ENCODE assay signal across 10 cellular contexts in the genomic region with DNA sequence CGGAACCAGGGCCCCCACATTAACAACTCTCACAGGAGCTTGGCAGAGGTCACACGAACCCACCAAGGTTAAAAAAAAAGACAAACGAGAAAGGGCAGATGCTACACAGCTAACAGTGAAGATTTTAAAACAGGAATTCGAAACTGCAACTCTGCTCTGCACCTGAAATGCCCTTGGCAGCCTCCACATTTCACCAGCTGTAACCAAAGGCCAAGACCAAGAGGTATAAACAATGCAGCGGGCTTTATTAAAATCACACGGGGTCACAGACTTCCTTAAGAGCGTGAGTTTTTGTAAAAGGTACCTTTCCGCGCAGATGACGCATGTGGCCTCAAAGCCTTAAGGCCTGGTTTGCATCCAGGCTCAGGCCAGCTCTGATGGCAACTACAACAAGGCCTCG.
DNase-seq lines count a peak whose midpoint lies in the region; ATAC-seq lines count a peak whose summit lies in the region.
"Had no signal": no experiment of that assay in that cellular context is flagged by ENCODE, and none has a peak within 500 bp of the region (broad histone marks: within the 10 kb centered on the region; RNA-seq: fewer than 3 reads in every experiment).

No MANE protein-coding gene starts in this region.

- ATAC-seq in GM19328 (IDR thresholded peaks at IDR 0.05; ENCODE audit: unreplicated experiment) (peak; percentile 69), HG02678 (IDR thresholded peaks at IDR 0.05; ENCODE audit: unreplicated experiment) (peak; percentile 73), sciatic nerve (no peak)
- ATAC-seq: lower lobe of right lung had no signal

- DNase-seq in NAMALWA (ENCODE audit: low spot score) (peak; percentile 93), sciatic nerve (ENCODE audit: low spot score) (peak; percentile 32), NCI-H2227 (lab: John Stamatoyannopoulos, UW; ENCODE audit: unreplicated experiment) (no peak), DMS79 treated with DMSO at 0.1 percent for 48 hours (lab: John Stamatoyannopoulos, UW) (no peak), NCI-H526 treated with DMSO at 0.1 percent for 48 hours (lab: John Stamatoyannopoulos, UW) (no peak)
- DNase-seq in activated CD4-positive, alpha-beta T cell treated with anti-CD3 and anti-CD28 coated beads for 4 hours = no peak
- DNase-seq: activated CD4-positive, alpha-beta T cell treated with anti-CD3 and anti-CD28 coated beads, Interleukin-2, amount 50 U/mL, for 48 hours; lower lobe of right lung had no signal

- intact Hi-C loops in sciatic nerve (cut with DNase I) = loop anchor here (10.0 kb wide), 1 partner anchor 1924 kb away; no protein-coding TSS in a partner anchor

Comparison
In these comparisons a context has a peak if more than half of its experiments do, and no peak if none do; other contexts are left out.
1. DNase-seq: peak in NAMALWA (single experiment) and sciatic nerve (single experiment); none in NCI-H2227 (single experiment), DMS79 treated with DMSO at 0.1 percent for 48 hours (single experiment), NCI-H526 treated with DMSO at 0.1 percent for 48 hours (single experiment) and activated CD4-positive, alpha-beta T cell treated with anti-CD3 and anti-CD28 coated beads for 4 hours (0 of 2).